Comparison of ENCODE assay signal across 21 cellular contexts in the genomic region with DNA sequence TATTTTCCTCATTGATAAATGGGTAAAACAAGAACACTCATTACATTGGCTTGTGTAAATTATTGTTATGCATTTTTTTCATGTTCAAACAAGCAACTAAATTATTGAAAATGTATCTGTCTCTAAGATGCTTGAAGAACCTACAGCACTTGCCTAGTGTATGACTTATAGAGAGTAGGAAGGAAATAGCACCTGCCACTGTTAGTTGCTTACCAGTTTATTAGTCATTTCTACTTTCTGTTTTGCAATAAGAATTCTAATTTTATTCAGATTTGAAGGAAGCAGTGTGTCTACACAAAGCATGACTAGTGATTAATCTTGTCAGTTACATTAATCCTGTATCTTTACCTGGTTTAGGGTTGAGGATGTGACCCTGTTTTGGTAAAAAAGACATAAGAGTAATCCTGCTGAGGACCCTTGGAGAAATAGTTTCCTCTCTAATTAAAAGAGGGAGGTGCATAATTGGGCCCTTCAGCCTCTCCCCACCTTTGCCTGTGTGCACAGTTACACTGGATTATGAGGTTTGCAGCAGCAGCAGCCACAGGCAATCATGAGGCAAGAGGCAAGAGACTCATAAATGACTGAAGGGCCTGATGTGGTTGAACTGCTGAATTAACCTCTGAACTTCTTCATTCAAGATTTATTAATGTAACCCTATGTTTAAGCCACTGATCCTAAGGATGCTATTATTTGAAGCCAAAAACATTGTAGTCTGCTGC.
DNase-seq lines count a peak whose midpoint lies in the region; ATAC-seq and TF ChIP-seq lines count a peak whose summit lies in the region.
"Had no signal": no experiment of that assay in that cellular context is flagged by ENCODE, and none has a peak within 500 bp of the region (broad histone marks: within the 10 kb centered on the region; RNA-seq: fewer than 3 reads in every experiment).

No MANE protein-coding gene starts in this region.

- H3K27me3 ChIP-seq in ascending aorta, result no peaks in the 10 kb centered on the region

- H3K4me3 Mint-ChIP-seq in activated CD4-positive, alpha-beta memory T cell treated with anti-CD3 and anti-CD28 coated beads for 36 hours, result no peak overlapping the region
- H3K4me3 Mint-ChIP-seq: CD4-positive, alpha-beta memory T cell had no signal

- POLR2A ChIA-PET in activated CD4-positive, alpha-beta memory T cell treated with anti-CD3 and anti-CD28 coated beads for 36 hours (lab: Charles Lee), result no interaction called here

- no peaks in the 10 kb centered on the region for H3K4me1 Mint-ChIP-seq in activated CD4-positive, alpha-beta memory T cell treated with anti-CD3 and anti-CD28 coated beads for 36 hours (ENCODE audit: low read depth)
- H3K4me1 Mint-ChIP-seq: CD4-positive, alpha-beta memory T cell had no signal

- DNase-seq in NCI-H1417 (lab: John Stamatoyannopoulos, UW) (peak in 2 of 3 experiments; percentile 0 to 25), NCI-H1417 treated with DMSO at 0.1 percent for 48 hours (lab: John Stamatoyannopoulos, UW) (no peak), NCI-H69 (lab: John Stamatoyannopoulos, UW) (peak; percentile 40), SIG-M5 treated with dmso at 0.1 percent for 504 hours (lab: John Stamatoyannopoulos, UW; ENCODE audit: unreplicated experiment) (peak; percentile 23), retinal pigment epithelial cell (ENCODE audit: low read depth) (peak; percentile 20), ascending aorta (ENCODE audit: low spot score in 2 of 2) (no peak)
- DNase-seq in activated CD4-positive, alpha-beta memory T cell treated with anti-CD3 and anti-CD28 coated beads for 36 hours, result no peak
- DNase-seq: CD4-positive, alpha-beta memory T cell; DMS79; GM23248; HCEC 1CT; IMR-90; Karpas-422; MM.1S; NCI-H1436 treated with DMSO at 0.1 percent for 48 hours; NCI-H2029 treated with DMSO at 0.1 percent for 48 hours; NCI-H510A; NCI-H82; PC-3 had no signal

- no peak overlapping the region for H3K27ac Mint-ChIP-seq in activated CD4-positive, alpha-beta memory T cell treated with anti-CD3 and anti-CD28 coated beads for 36 hours
- H3K27ac Mint-ChIP-seq: CD4-positive, alpha-beta memory T cell had no signal

- peaks cover 13% of the 10 kb centered on the region for H3K9me3 Mint-ChIP-seq in activated CD4-positive, alpha-beta memory T cell treated with anti-CD3 and anti-CD28 coated beads for 36 hours

- ATAC-seq in HG03108 (IDR thresholded peaks at IDR 0.05; ENCODE audit: unreplicated experiment), result no peak
- ATAC-seq: PC-3 had no signal

- TF ChIP-seq CTCF in retinal pigment epithelial cell (conservative IDR thresholded peaks at IDR 0.05; ENCODE audit: low read depth, low read length) (no peak), ascending aorta (IDR thresholded peaks at IDR 0.05) (no peak)

- no peaks in the 10 kb centered on the region for H3K9me3 ChIP-seq in ascending aorta

- no peaks in the 10 kb centered on the region for H3K36me3 Mint-ChIP-seq in activated CD4-positive, alpha-beta memory T cell treated with anti-CD3 and anti-CD28 coated beads for 36 hours
- H3K36me3 Mint-ChIP-seq: CD4-positive, alpha-beta memory T cell had no signal

- no peaks in the 10 kb centered on the region for H3K4me1 ChIP-seq in ascending aorta

- CTCF ChIA-PET in activated CD4-positive, alpha-beta memory T cell treated with anti-CD3 and anti-CD28 coated beads for 36 hours (lab: Charles Lee), result no interaction called here

- H3K4me3 ChIP-seq in retinal pigment epithelial cell (ENCODE audit: low read length) (no peak overlapping the region), ascending aorta (no peak overlapping the region)
- H3K4me3 ChIP-seq: GM23248 had no signal

- no peak overlapping the region for H3K27ac ChIP-seq in ascending aorta
- H3K27ac ChIP-seq: 22Rv1, GM23248 had no signal

- no peaks in the 10 kb centered on the region for H3K36me3 ChIP-seq in ascending aorta

- intact Hi-C loops in activated CD4-positive, alpha-beta memory T cell treated with anti-CD3 and anti-CD28 coated beads for 36 hours (cut with micrococcal nuclease), result no loop called here
- intact Hi-C loops in ascending aorta (cut with DNase I), result no loop called here

- H3K27me3 Mint-ChIP-seq in activated CD4-positive, alpha-beta memory T cell treated with anti-CD3 and anti-CD28 coated beads for 36 hours, result no peaks in the 10 kb centered on the region
- H3K27me3 Mint-ChIP-seq: CD4-positive, alpha-beta memory T cell had no signal

Comparison
In these comparisons a context has a peak if more than half of its experiments do, and no peak if none do; other contexts are left out.
1. DNase-seq: peak in NCI-H1417 (2 of 3), NCI-H69 (single experiment), SIG-M5 treated with dmso at 0.1 percent for 504 hours (single experiment) and retinal pigment epithelial cell (single experiment); none in NCI-H1417 treated with DMSO at 0.1 percent for 48 hours (single experiment), activated CD4-positive, alpha-beta memory T cell treated with anti-CD3 and anti-CD28 coated beads for 36 hours (single experiment) and ascending aorta (0 of 2).